ENCODE assay signal across 8 cellular contexts in the genomic region with DNA sequence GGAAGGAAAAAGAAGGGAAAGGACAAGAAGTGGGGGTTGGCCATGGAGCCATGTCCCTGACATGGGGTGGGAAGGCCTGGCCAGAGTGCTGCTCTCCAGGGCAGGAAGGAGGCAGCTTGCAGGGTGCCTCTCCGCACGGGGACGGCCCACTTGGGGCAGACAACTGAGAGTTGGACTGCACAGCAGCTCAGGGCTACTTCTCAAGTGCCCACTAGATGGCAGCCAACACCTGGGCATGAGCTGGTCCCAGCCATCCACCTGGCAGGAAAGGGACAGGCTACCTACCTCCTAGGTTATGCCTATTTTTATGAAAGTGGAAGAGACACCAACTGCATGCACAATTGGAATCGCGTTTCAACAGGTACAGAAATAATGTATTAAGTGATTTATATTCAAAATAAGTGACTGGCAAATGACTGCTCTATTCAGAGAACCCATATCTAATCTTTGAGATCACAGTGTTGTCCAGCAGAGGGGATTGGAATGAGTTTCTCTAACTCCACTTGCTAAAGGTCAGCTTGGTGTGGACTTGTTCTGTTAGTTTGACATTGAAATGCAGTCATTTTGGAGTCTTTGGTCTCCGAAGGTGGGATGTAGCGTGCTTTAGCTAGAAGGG.
A peak's percentile ranks its signal among the peaks of the same experiment; 100 is the strongest.
DNase-seq lines count a peak whose midpoint lies in the region; ATAC-seq, FAIRE-seq and TF ChIP-seq lines count a peak whose summit lies in the region.

No MANE protein-coding gene starts in this region.

- no peak overlapping the region for H3K4me3 ChIP-seq in GM12878
- H3K4me3 ChIP-seq in iPS DF 6.9 (ENCODE audit: low read length), result no peak overlapping the region

- H3K4me1 ChIP-seq in GM12878 (ENCODE audit: control insufficient read depth, insufficient read depth, low read length) (no peaks in the 10 kb centered on the region; the same call in 1 of the 2 replicates), iPS DF 6.9 (ENCODE audit: control insufficient read depth, insufficient read depth, low read length) (no peaks in the 10 kb centered on the region)

- H3K9me3 ChIP-seq in GM12878 (replicated peaks; ENCODE audit: control insufficient read depth, insufficient read depth, low read length) (no peaks in the 10 kb centered on the region), iPS DF 6.9 (ENCODE audit: control insufficient read depth, insufficient read depth, low read length) (no peaks in the 10 kb centered on the region)

- H3K27me3 ChIP-seq in GM12878 (replicated peaks in 1 of 2; ENCODE audit: control insufficient read depth in 2 of 2, insufficient read depth in 2 of 2, low read length in 1 of 2) (no peaks in the 10 kb centered on the region; a peak in 1 of 4 replicates), iPS DF 6.9 (ENCODE audit: control insufficient read depth, insufficient read depth, low read length) (no peaks in the 10 kb centered on the region)

- no peaks in the 10 kb centered on the region for H3K79me2 ChIP-seq in GM12878 (ENCODE audit: control insufficient read depth, insufficient read depth, low read length)

- ATAC-seq in HG02884 (IDR thresholded peaks at IDR 0.05; ENCODE audit: unreplicated experiment), result peak; percentile 82
- peak; percentile 99 for ATAC-seq in GM12878

- RAD21 ChIA-PET in GM12878 (lab: Charles Lee; ENCODE audit: unreplicated experiment), result interaction anchor here (0.6 to 3.4 kb wide), 22 partner anchors 28 to 1224 kb away, joined by 3 to 59 read pairs (median 4); partner anchors contain the start of genes NFIL3 and ROR2

- TF ChIP-seq EP300 in GM12878 (IDR thresholded peaks at IDR 0.05; ENCODE audit: borderline replicate concordance in 1 of 2, control insufficient read depth in 1 of 2, low read depth in 2 of 2, low read length in 2 of 2), result no peak

- intact Hi-C loops in GM12878 (cut with micrococcal nuclease; ENCODE audit: unreplicated experiment), result loop anchor here (1.0 to 10.0 kb wide), 7 partner anchors 122 to 812 kb away; no protein-coding TSS in a partner anchor

- SMC1A ChIA-PET in GM12878 (lab: Charles Lee; ENCODE audit: uncharacterized antibody, unreplicated experiment), result interaction anchor here (0.6 to 4.4 kb wide), 12 partner anchors 8 to 1136 kb away, joined by 3 to 47 read pairs (median 4); partner anchors contain the start of gene NFIL3

- H2AFZ ChIP-seq in GM12878 (ENCODE audit: control insufficient read depth, low read depth, low read length), result no peak overlapping the region

- peak; percentile 98 for FAIRE-seq in GM12878 (lab: Jason Lieb, UNC)

- no peak overlapping the region for H3K4me2 ChIP-seq in GM12878 (ENCODE audit: control insufficient read depth, insufficient read depth)

- POLR2A ChIA-PET in GM12878 (lab: Charles Lee), result interaction anchor here (0.7 kb wide), 2 partner anchors 45 to 626 kb away, joined by 3 to 4 read pairs; no protein-coding TSS in a partner anchor

- H3K27ac ChIP-seq in GM12878 (ENCODE audit: control insufficient read depth, insufficient read depth) (no peak overlapping the region), iPS DF 6.9 (ENCODE audit: low read length) (no peak overlapping the region)

- H3K9ac ChIP-seq in GM12878 (ENCODE audit: control insufficient read depth, insufficient read depth, low read length), result no peak overlapping the region

- TF ChIP-seq CTCF in GM12878 (IDR thresholded peaks at IDR 0.05 in 2 of 3, conservative IDR thresholded peaks at IDR 0.05 in 1 of 3; ENCODE audit: control insufficient read depth in 2 of 3, extremely low read depth in 1 of 3, insufficient read depth in 1 of 3, low read depth in 3 of 3, low read length in 3 of 3), result peak; percentile 81 to 92 (median 90)

- no TSS peak for BruUV-seq in GM12878 (replicated peaks; lab: Mats Ljungman, UMichigan)

- TF ChIP-seq POLR2A in GM12878 (IDR thresholded peaks at IDR 0.05; ENCODE audit: low read depth, low read length), result no peak

- CTCF ChIA-PET in GM12878 (lab: Yijun Ruan, JAX), result interaction anchor here (0.6 to 7.5 kb wide), 43 partner anchors 8 to 1039 kb away, joined by 3 to 115 read pairs (median 4); partner anchors contain the start of genes AUH and NFIL3

- peak; percentile 93 for TF ChIP-seq RAD21 in GM12878 (IDR thresholded peaks at IDR 0.05; ENCODE audit: insufficient read depth, low read depth, low read length)

- H3K36me3 ChIP-seq in GM12878 (ENCODE audit: control insufficient read depth in 2 of 2, insufficient read depth in 2 of 2, low read length in 1 of 2), result no peaks in the 10 kb centered on the region
- H3K36me3 ChIP-seq in iPS DF 6.9 (ENCODE audit: control insufficient read depth, insufficient read depth, low read length), result no peaks in the 10 kb centered on the region

- no peaks in the 10 kb centered on the region for H4K20me1 ChIP-seq in GM12878 (ENCODE audit: control insufficient read depth, insufficient read depth)

- DNase-seq in SIG-M5 treated with dmso at 0.1 percent for 504 hours (lab: John Stamatoyannopoulos, UW; ENCODE audit: unreplicated experiment) (peak; percentile 66), SIG-M5 (lab: John Stamatoyannopoulos, UW) (no peak), NCI-H2029 (lab: John Stamatoyannopoulos, UW) (peak; percentile 75), UCSD-AML1 (lab: John Stamatoyannopoulos, UW; ENCODE audit: unreplicated experiment) (peak; percentile 61), GM12878 (ENCODE audit: low read depth, low spot score) (peak; percentile 33), iPS DF 6.9 (ENCODE audit: low read depth, low spot score) (peak; percentile 57)
- peak; percentile 71 for DNase-seq in stimulated activated CD4-positive, alpha-beta T cell treated with anti-CD3 and anti-CD28 coated beads, Interleukin-12 subunit alpha, Interleukin-12 subunit beta, amount 100 ng/mL, for 4 hours

- in situ Hi-C loops in GM12878 (cut with MboI), result loop anchor here (5.0 kb wide), 3 partner anchors 512 to 817 kb away; no protein-coding TSS in a partner anchor

- WGBS in GM12878 (ENCODE audit: insufficient coverage, insufficient replicate concordance, low lambda C conversion rate, missing lambda C conversion rate), result 2% methylated on average over 7 of the region's 7 CpGs
- WGBS in iPS DF 6.9 (ENCODE audit: insufficient coverage, insufficient read length), result no CpG with 5 or more reads among the region's 7 CpGs

TF ChIP-seq in GM12878, 131 proteins besides CTCF, POLR2A, EP300 and RAD21:
- TF ChIP-seq SMC3 (IDR thresholded peaks at IDR 0.05; ENCODE audit: borderline replicate concordance, low read length), result peak; percentile 84
- no peak for TF ChIP-seq MYB (IDR thresholded peaks at IDR 0.05; ENCODE audit: borderline replicate concordance, low read depth, low read length)
- no peak for TF ChIP-seq ZBTB11 (CRISPR knock-in tag; IDR thresholded peaks at IDR 0.05)
- TF ChIP-seq TCF12 (IDR thresholded peaks at IDR 0.05; ENCODE audit: low read depth, low read length), result 0 out of 2 replicates have a peak, but pooled peaks have one; percentile 35
- TF ChIP-seq SIN3A (IDR thresholded peaks at IDR 0.05; ENCODE audit: low read depth, low read length), result no peak
- TF ChIP-seq YY1 (IDR thresholded peaks at IDR 0.05; ENCODE audit: low read depth, low read length), result peak; percentile 47; the same call in 1 of the 2 replicates
- no peak for TF ChIP-seq CBX5 (IDR thresholded peaks at IDR 0.05; ENCODE audit: low read depth)
- 0 out of 3 replicates have a peak, but pooled peaks have one; percentile 16 for TF ChIP-seq POU2F2 (IDR thresholded peaks at IDR 0.05; ENCODE audit: borderline replicate concordance, low read depth, low read length)
- TF ChIP-seq IRF4 (IDR thresholded peaks at IDR 0.05; ENCODE audit: low read depth, low read length), result 0 out of 2 replicates have a peak, but pooled peaks have one; percentile 26
- no peak for TF ChIP-seq YBX1 (IDR thresholded peaks at IDR 0.05)
- TF ChIP-seq TCF3 (IDR thresholded peaks at IDR 0.05; ENCODE audit: borderline replicate concordance, insufficient read depth, low read depth, low read length), result no peak
- no peak for TF ChIP-seq ATF3 (IDR thresholded peaks at IDR 0.05; ENCODE audit: borderline replicate concordance, extremely low read depth, low read depth, low read length)
- TF ChIP-seq ZNF384 (IDR thresholded peaks at IDR 0.05; ENCODE audit: borderline replicate concordance, low read depth, low read length), result no peak
